Comparison of ENCODE assay signal across 12 cellular contexts in the genomic region with DNA sequence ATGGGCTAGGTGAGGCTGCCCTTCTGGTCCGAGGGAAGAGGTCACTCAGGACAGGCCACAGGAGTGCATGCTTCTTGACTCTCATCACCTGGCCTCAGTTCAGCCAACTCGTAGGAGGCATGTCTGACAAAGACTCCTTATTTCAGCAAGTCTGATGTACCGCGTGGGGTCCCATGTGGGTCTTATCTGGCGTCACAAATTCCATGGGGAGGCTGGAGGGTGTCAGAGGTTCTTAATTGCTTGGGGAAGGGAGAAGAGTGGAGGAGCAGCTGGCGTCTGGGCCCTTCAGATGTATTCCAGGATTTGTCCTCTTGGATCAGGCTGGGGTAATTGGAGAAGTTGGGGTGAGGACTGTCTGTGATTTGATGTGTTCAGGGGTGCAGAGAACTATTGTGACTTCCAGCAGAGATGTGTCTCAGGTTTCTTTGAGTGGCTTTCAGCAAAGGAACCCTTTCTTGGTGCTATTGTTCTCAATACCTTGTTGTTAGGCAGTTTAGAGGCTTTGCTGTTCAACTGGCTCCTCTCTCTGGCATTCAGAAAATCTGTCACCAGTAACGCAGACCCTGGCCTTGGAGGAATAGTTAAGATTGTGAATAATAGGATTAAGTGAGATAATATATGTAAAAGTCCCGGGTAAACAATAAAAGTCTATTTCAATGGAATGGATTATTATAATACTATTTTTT.
DNase-seq lines count a peak whose midpoint lies in the region; ATAC-seq and TF ChIP-seq lines count a peak whose summit lies in the region.
"Had no signal": no experiment of that assay in that cellular context is flagged by ENCODE, and none has a peak within 500 bp of the region (broad histone marks: within the 10 kb centered on the region; RNA-seq: fewer than 3 reads in every experiment).

No MANE protein-coding gene starts in this region.

- in situ Hi-C loops in GM13976 (cut with MboI; ENCODE audit: low sequenced_read_pairs, unreplicated experiment) = no loop called here

- H3K27ac Mint-ChIP-seq in activated naive CD8-positive, alpha-beta T cell = peak overlapping the region; percentile 93
- no peak overlapping the region for H3K27ac Mint-ChIP-seq in activated naive CD8-positive, alpha-beta T cell treated with anti-CD3 and anti-CD28 coated beads, Interleukin-2, amount 50 U/mL, for 24 hours
- peak overlapping the region; percentile 80 for H3K27ac Mint-ChIP-seq in endothelial cell (ENCODE audit: unreplicated experiment)
- H3K27ac Mint-ChIP-seq: progenitor cell of endocrine pancreas had no signal

- no peaks in the 10 kb centered on the region for H3K9me3 ChIP-seq in thyroid gland

- TF ChIP-seq CTCF in endothelial cell (IDR thresholded peaks at IDR 0.05; ENCODE audit: unreplicated experiment) = no peak
- TF ChIP-seq CTCF in thyroid gland (IDR thresholded peaks at IDR 0.05) = no peak
- TF ChIP-seq CTCF in GM13976 (IDR thresholded peaks at IDR 0.05; ENCODE audit: borderline replicate concordance, control extremely low read depth, extremely low read depth, insufficient read depth, missing control alignments) = no peak

- no peaks in the 10 kb centered on the region for H3K9me3 Mint-ChIP-seq in activated naive CD8-positive, alpha-beta T cell (ENCODE audit: low read depth)
- no peaks in the 10 kb centered on the region for H3K9me3 Mint-ChIP-seq in activated naive CD8-positive, alpha-beta T cell treated with anti-CD3 and anti-CD28 coated beads, Interleukin-2, amount 50 U/mL, for 24 hours
- H3K9me3 Mint-ChIP-seq in endothelial cell (ENCODE audit: unreplicated experiment) = no peaks in the 10 kb centered on the region

- no peak for ATAC-seq in activated naive CD8-positive, alpha-beta T cell treated with anti-CD3 and anti-CD28 coated beads, Interleukin-2, amount 50 U/mL, for 24 hours

- DNase-seq in activated naive CD8-positive, alpha-beta T cell treated with anti-CD3 and anti-CD28 coated beads, Interleukin-2, amount 50 U/mL, for 24 hours = no peak
- DNase-seq in NCI-H69 (lab: John Stamatoyannopoulos, UW) (peak; percentile 54), endothelial cell (ENCODE audit: low spot score) (no peak), thyroid gland (no peak), SW 1271 (lab: John Stamatoyannopoulos, UW) (no peak), GM13976 (ENCODE audit: low spot score) (no peak)
- no peak for DNase-seq in activated CD4-positive, CD25-positive, alpha-beta regulatory T cell (lab: John Stamatoyannopoulos, UW)
- DNase-seq: DND-41, substantia nigra, T-helper 9 cell had no signal

- TF ChIP-seq POLR2A in thyroid gland (IDR thresholded peaks at IDR 0.05) = no peak

- peaks cover 62 to 89% of the 10 kb centered on the region in 2 donors for H3K4me1 ChIP-seq in thyroid gland

- no peaks in the 10 kb centered on the region for H3K27me3 ChIP-seq in thyroid gland

- 82% methylated on average over 8 of the region's 8 CpGs for WGBS in thyroid gland, 2 donors

- no peak overlapping the region for H3K4me3 Mint-ChIP-seq in activated naive CD8-positive, alpha-beta T cell
- H3K4me3 Mint-ChIP-seq in activated naive CD8-positive, alpha-beta T cell treated with anti-CD3 and anti-CD28 coated beads, Interleukin-2, amount 50 U/mL, for 24 hours = no peak overlapping the region
- H3K4me3 Mint-ChIP-seq in endothelial cell (ENCODE audit: unreplicated experiment) = no peak overlapping the region

- no peaks in the 10 kb centered on the region for H3K36me3 ChIP-seq in thyroid gland

- H3K27ac ChIP-seq in thyroid gland = peak overlapping the region; percentile 78 to 95 (median 82)

- intact Hi-C loops in thyroid gland (cut with DNase I) = no loop called here

- H3K36me3 Mint-ChIP-seq in activated naive CD8-positive, alpha-beta T cell = peaks cover 7% of the 10 kb centered on the region
- peaks cover 18% of the 10 kb centered on the region for H3K36me3 Mint-ChIP-seq in activated naive CD8-positive, alpha-beta T cell treated with anti-CD3 and anti-CD28 coated beads, Interleukin-2, amount 50 U/mL, for 24 hours (ENCODE audit: low read depth)
- H3K36me3 Mint-ChIP-seq in endothelial cell (ENCODE audit: low read depth, unreplicated experiment) = peaks cover 39% of the 10 kb centered on the region

- no peaks in the 10 kb centered on the region for H3K27me3 Mint-ChIP-seq in activated naive CD8-positive, alpha-beta T cell
- H3K27me3 Mint-ChIP-seq in activated naive CD8-positive, alpha-beta T cell treated with anti-CD3 and anti-CD28 coated beads, Interleukin-2, amount 50 U/mL, for 24 hours = no peaks in the 10 kb centered on the region
- peaks cover 12% of the 10 kb centered on the region for H3K27me3 Mint-ChIP-seq in endothelial cell (ENCODE audit: unreplicated experiment)
- H3K27me3 Mint-ChIP-seq: progenitor cell of endocrine pancreas had no signal

- no peak overlapping the region for H3K4me3 ChIP-seq in thyroid gland (replicated peaks in 1 of 3)

- peaks cover 91% of the 10 kb centered on the region for H3K4me1 Mint-ChIP-seq in activated naive CD8-positive, alpha-beta T cell (ENCODE audit: low read depth)
- peaks cover 95% of the 10 kb centered on the region for H3K4me1 Mint-ChIP-seq in activated naive CD8-positive, alpha-beta T cell treated with anti-CD3 and anti-CD28 coated beads, Interleukin-2, amount 50 U/mL, for 24 hours
- peaks cover 67% of the 10 kb centered on the region for H3K4me1 Mint-ChIP-seq in endothelial cell (ENCODE audit: unreplicated experiment)
